ENCODE assay signal across 8 cellular contexts in the genomic region with DNA sequence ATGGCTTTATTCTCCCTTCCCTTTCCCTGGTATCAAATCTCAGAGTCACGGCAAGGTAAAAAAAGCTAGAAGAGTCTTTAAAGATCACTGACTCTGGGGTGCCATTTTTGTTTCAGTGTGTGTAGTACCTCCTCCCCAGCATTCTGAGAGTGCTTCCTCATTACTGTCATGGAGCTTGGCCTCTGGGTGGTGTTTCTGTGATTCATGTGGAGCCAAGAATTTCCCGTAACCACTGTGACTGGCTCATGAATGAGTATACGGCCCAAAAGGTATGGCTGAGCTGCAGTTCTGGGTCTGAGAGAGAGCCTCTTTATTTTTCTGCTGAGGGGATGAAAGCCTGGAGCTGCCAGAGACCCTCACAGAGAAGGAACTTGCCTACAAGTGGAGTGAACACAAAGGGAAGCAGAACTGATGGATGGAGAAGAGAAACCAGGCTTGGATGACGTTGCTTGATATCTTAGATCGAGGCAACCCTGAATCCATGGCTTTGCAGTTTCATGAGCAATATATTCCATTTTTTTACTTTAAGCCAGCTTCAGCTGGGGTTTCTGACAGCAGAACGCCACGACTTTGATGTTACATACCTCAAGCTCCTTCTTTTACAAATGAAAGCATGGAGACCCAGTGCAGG.
A peak's percentile ranks its signal among the peaks of the same experiment; 100 is the strongest.
DNase-seq lines count a peak whose midpoint lies in the region; ATAC-seq and TF ChIP-seq lines count a peak whose summit lies in the region.

No MANE protein-coding gene starts in this region.

- no peak overlapping the region for H3K27ac Mint-ChIP-seq in Calu3 (ENCODE audit: unreplicated experiment)
- peak overlapping the region; percentile 43 for H3K27ac Mint-ChIP-seq in activated T-cell treated with anti-CD3 and anti-CD28 coated beads, Interleukin-2, amount 50 U/mL, for 72 hours

- no peak overlapping the region for H3K4me3 Mint-ChIP-seq in Calu3 (ENCODE audit: low read depth, unreplicated experiment)
- H3K4me3 Mint-ChIP-seq in activated T-cell treated with anti-CD3 and anti-CD28 coated beads, Interleukin-2, amount 50 U/mL, for 72 hours: peak overlapping the region; percentile 79 to 85

- TF ChIP-seq CTCF in Calu3 (IDR thresholded peaks at IDR 0.05; ENCODE audit: unreplicated experiment): no peak

- H3K4me1 Mint-ChIP-seq in Calu3 (ENCODE audit: low read depth, unreplicated experiment): peaks cover 18% of the 10 kb centered on the region
- peaks cover 42% of the 10 kb centered on the region for H3K4me1 Mint-ChIP-seq in activated T-cell treated with anti-CD3 and anti-CD28 coated beads, Interleukin-2, amount 50 U/mL, for 72 hours (ENCODE audit: low read depth)

- intact Hi-C loops in Calu3 (cut with micrococcal nuclease; ENCODE audit: unreplicated experiment): loop anchor here (5.0 kb wide), 1 partner anchor 130 kb away; no protein-coding TSS in a partner anchor

- peaks cover 7% of the 10 kb centered on the region for H3K27me3 Mint-ChIP-seq in Calu3 (ENCODE audit: unreplicated experiment)
- no peaks in the 10 kb centered on the region for H3K27me3 Mint-ChIP-seq in activated T-cell treated with anti-CD3 and anti-CD28 coated beads, Interleukin-2, amount 50 U/mL, for 72 hours (ENCODE audit: low read depth)

- H3K9me3 Mint-ChIP-seq in Calu3 (ENCODE audit: low read depth, unreplicated experiment): no peaks in the 10 kb centered on the region
- H3K9me3 Mint-ChIP-seq in activated T-cell treated with anti-CD3 and anti-CD28 coated beads, Interleukin-2, amount 50 U/mL, for 72 hours: no peaks in the 10 kb centered on the region

- DNase-seq in Calu3: peak; percentile 19
- peak; percentile 58 to 59 for DNase-seq in activated T-cell treated with anti-CD3 and anti-CD28 coated beads, Interleukin-2, amount 50 U/mL, for 72 hours
- peak; percentile 15 to 34 for DNase-seq in lung microvascular endothelial cell (ENCODE audit: low read depth in 2 of 2)
- DNase-seq in DMS79 (lab: John Stamatoyannopoulos, UW): no peak
- DNase-seq in ecto neural progenitor cell (ENCODE audit: low spot score): no peak

- CTCF ChIA-PET in Calu3 (lab: Charles Lee): interaction anchor here (0.6 to 2.9 kb wide), 3 partner anchors 68 to 280 kb away, joined by 3 to 15 read pairs (median 4); no protein-coding TSS in a partner anchor

- H3K36me3 Mint-ChIP-seq in Calu3 (ENCODE audit: insufficient read depth, unreplicated experiment): no peaks in the 10 kb centered on the region
- H3K36me3 Mint-ChIP-seq in activated T-cell treated with anti-CD3 and anti-CD28 coated beads, Interleukin-2, amount 50 U/mL, for 72 hours (ENCODE audit: insufficient read depth in 2 of 2): no peaks in the 10 kb centered on the region

- no TSS peak for BruUV-seq in Calu3 (replicated peaks; lab: Mats Ljungman, UMichigan)

- ATAC-seq in HG03175 (IDR thresholded peaks at IDR 0.05; ENCODE audit: unreplicated experiment) (peak; percentile 29), GM18858 (IDR thresholded peaks at IDR 0.05; ENCODE audit: unreplicated experiment) (no peak), GM19452 (IDR thresholded peaks at IDR 0.05; ENCODE audit: unreplicated experiment) (no peak)
- peak; percentile 86 to 87 for ATAC-seq in activated T-cell treated with anti-CD3 and anti-CD28 coated beads, Interleukin-2, amount 50 U/mL, for 72 hours (replicated peaks in 1 of 2)

Comparison
In these comparisons a context has a peak if more than half of its experiments do, and no peak if none do; other contexts are left out.
1. DNase-seq: peak in Calu3 (single experiment), activated T-cell treated with anti-CD3 and anti-CD28 coated beads, Interleukin-2, amount 50 U/mL, for 72 hours (2 of 2) and lung microvascular endothelial cell (2 of 2); none in DMS79 (single experiment) and ecto neural progenitor cell (single experiment).
2. ATAC-seq: peak in HG03175 (single experiment) and activated T-cell treated with anti-CD3 and anti-CD28 coated beads, Interleukin-2, amount 50 U/mL, for 72 hours (2 of 2); none in GM18858 (single experiment) and GM19452 (single experiment).